In the genomic region with DNA sequence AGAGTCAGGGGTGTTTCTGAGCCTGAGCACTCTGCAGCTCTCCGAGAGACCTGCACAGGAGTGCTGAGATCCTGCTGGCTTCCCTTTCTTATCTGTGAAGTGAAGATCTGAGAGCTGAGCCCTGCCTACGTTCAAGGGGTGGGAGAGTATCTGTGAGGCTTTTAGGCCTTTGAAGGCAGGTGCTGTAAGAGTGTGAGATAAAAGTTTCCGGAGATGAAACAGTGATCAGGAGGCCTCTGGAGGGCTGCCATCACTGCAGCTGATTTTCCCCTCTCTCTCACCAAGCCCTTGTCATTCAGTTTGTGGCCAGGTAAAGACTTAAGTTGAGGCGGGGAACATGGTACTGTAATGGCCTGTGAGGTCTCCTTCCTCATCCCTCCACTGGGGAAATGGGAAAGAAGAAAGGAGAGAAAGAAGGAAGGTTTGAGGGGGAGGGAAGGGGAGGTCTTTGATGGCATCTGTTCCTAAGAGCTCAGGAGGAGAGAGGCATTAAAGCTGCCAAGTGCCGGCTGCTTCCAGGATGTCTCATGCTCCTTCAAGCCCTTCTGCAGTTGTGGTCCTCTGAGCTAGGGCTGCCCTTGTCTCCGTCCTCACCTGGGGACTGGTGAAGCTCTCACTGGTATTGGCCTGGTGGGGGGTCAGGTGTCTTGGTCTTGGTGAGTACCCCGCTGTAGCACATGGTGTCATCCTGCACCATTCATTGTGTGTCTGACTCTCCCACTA, we compare ENCODE assay signal across 1 cellular context.
TF ChIP-seq lines count a peak whose summit lies in the region.

No MANE protein-coding gene starts in this region.

TF ChIP-seq in GM23338, 12 proteins besides CTCF, POLR2A, EP300 and RAD21 (continued from another document):
- TF ChIP-seq, protein P1, sequence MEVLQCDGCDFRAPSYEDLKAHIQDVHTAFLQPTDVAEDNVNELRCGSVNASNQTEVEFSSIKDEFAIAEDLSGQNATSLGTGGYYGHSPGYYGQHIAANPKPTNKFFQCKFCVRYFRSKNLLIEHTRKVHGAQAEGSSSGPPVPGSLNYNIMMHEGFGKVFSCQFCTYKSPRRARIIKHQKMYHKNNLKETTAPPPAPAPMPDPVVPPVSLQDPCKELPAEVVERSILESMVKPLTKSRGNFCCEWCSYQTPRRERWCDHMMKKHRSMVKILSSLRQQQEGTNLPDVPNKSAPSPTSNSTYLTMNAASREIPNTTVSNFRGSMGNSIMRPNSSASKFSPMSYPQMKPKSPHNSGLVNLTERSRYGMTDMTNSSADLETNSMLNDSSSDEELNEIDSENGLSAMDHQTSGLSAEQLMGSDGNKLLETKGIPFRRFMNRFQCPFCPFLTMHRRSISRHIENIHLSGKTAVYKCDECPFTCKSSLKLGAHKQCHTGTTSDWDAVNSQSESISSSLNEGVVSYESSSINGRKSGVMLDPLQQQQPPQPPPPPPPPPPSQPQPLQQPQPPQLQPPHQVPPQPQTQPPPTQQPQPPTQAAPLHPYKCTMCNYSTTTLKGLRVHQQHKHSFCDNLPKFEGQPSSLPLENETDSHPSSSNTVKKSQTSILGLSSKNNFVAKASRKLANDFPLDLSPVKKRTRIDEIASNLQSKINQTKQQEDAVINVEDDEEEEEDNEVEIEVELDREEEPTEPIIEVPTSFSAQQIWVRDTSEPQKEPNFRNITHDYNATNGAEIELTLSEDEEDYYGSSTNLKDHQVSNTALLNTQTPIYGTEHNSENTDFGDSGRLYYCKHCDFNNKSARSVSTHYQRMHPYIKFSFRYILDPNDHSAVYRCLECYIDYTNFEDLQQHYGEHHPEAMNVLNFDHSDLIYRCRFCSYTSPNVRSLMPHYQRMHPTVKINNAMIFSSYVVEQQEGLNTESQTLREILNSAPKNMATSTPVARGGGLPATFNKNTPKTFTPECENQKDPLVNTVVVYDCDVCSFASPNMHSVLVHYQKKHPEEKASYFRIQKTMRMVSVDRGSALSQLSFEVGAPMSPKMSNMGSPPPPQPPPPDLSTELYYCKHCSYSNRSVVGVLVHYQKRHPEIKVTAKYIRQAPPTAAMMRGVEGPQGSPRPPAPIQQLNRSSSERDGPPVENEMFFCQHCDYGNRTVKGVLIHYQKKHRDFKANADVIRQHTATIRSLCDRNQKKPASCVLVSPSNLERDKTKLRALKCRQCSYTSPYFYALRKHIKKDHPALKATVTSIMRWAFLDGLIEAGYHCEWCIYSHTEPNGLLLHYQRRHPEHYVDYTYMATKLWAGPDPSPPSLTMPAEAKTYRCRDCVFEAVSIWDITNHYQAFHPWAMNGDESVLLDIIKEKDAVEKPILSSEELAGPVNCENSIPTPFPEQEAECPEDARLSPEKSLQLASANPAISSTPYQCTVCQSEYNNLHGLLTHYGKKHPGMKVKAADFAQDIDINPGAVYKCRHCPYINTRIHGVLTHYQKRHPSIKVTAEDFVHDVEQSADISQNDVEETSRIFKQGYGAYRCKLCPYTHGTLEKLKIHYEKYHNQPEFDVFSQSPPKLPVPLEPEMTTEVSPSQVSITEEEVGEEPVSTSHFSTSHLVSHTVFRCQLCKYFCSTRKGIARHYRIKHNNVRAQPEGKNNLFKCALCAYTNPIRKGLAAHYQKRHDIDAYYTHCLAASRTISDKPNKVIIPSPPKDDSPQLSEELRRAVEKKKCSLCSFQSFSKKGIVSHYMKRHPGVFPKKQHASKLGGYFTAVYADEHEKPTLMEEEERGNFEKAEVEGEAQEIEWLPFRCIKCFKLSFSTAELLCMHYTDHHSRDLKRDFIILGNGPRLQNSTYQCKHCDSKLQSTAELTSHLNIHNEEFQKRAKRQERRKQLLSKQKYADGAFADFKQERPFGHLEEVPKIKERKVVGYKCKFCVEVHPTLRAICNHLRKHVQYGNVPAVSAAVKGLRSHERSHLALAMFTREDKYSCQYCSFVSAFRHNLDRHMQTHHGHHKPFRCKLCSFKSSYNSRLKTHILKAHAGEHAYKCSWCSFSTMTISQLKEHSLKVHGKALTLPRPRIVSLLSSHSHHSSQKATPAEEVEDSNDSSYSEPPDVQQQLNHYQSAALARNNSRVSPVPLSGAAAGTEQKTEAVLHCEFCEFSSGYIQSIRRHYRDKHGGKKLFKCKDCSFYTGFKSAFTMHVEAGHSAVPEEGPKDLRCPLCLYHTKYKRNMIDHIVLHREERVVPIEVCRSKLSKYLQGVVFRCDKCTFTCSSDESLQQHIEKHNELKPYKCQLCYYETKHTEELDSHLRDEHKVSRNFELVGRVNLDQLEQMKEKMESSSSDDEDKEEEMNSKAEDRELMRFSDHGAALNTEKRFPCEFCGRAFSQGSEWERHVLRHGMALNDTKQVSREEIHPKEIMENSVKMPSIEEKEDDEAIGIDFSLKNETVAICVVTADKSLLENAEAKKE (CRISPR knock-in tag; IDR thresholded peaks at IDR 0.05) = no peak
- TF ChIP-seq ZNF114 (CRISPR knock-in tag; IDR thresholded peaks at IDR 0.05) (no peak), NANOG (IDR thresholded peaks at IDR 0.05; ENCODE audit: borderline replicate concordance) (no peak), ZNF331 (CRISPR knock-in tag; IDR thresholded peaks at IDR 0.05; ENCODE audit: low read depth) (no peak), EZH2 (IDR thresholded peaks at IDR 0.05; ENCODE audit: low read depth, unreplicated experiment) (no peak), STAT1 (IDR thresholded peaks at IDR 0.05; ENCODE audit: unreplicated experiment) (no peak)
- TF ChIP-seq, protein P2, sequence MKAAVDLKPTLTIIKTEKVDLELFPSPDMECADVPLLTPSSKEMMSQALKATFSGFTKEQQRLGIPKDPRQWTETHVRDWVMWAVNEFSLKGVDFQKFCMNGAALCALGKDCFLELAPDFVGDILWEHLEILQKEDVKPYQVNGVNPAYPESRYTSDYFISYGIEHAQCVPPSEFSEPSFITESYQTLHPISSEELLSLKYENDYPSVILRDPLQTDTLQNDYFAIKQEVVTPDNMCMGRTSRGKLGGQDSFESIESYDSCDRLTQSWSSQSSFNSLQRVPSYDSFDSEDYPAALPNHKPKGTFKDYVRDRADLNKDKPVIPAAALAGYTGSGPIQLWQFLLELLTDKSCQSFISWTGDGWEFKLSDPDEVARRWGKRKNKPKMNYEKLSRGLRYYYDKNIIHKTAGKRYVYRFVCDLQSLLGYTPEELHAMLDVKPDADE (IDR thresholded peaks at IDR 0.05) = no peak
TF ChIP-seq in GM23338: peak in this region for 0.
